16 cellular contexts compared by ENCODE assay signal in genomic region chr12:2650261-2651060, GRCh38.
DNase-seq lines count a peak whose midpoint lies in the region; ATAC-seq and TF ChIP-seq lines count a peak whose summit lies in the region.
"Had no signal": no experiment of that assay in that cellular context is flagged by ENCODE, and none has a peak within 500 bp of the region (broad histone marks: within the 10 kb centered on the region; RNA-seq: fewer than 3 reads in every experiment).

No MANE protein-coding gene starts in this region.

- peak overlapping the region; percentile 32 for H2BK15ac ChIP-seq in neuronal stem cell (ENCODE audit: low read length)

- no peak overlapping the region for H3K4me3 ChIP-seq in neuronal stem cell (ENCODE audit: low read length in 2 of 2)
- H3K4me3 ChIP-seq in transverse colon: no peak overlapping the region
- H3K4me3 ChIP-seq: GM23248 had no signal

- H3K27ac ChIP-seq in foreskin keratinocyte: no peak overlapping the region
- H3K27ac ChIP-seq in neuronal stem cell (replicated peaks; ENCODE audit: low read length): no peak overlapping the region
- peak overlapping the region in 1 of 4 donors; percentile 43 for H3K27ac ChIP-seq in transverse colon
- H3K27ac ChIP-seq: GM23248 had no signal

- no peak overlapping the region for H3K14ac ChIP-seq in neuronal stem cell (ENCODE audit: low read length)

- CTCF ChIA-PET in WTC11 (lab: Charles Lee): interaction anchor here (1.6 to 1.8 kb wide), 3 partner anchors 10 to 134 kb away, joined by 4 to 16 read pairs (median 8); no protein-coding TSS in a partner anchor

- POLR2A ChIA-PET in WTC11 (lab: Charles Lee): no interaction called here

- in situ Hi-C loops in transverse colon (cut with MboI; ENCODE audit: low pct_ligation_motif_present in 1 of 4, low pct_unique_long_range_greater_than_20kb in 1 of 4, low sequenced_read_pairs in 3 of 4) (no loop called here), GM13977 (cut with MboI; ENCODE audit: low pct_unique_long_range_greater_than_20kb, low sequenced_read_pairs, unreplicated experiment) (no loop called here)

- no peak overlapping the region for H2AFZ ChIP-seq in neuronal stem cell (ENCODE audit: low read length)
- H2AFZ ChIP-seq: GM23248 had no signal

- no CpG with 5 or more reads among the region's 17 CpGs for WGBS in neuronal stem cell (ENCODE audit: extremely low coverage in 2 of 2, insufficient read length in 2 of 2, insufficient replicate concordance in 1 of 2), 2 donors
- WGBS in transverse colon (ENCODE audit: low coverage in 1 of 2), 2 donors: 62 to 66% methylated on average over 6 to 17 of the region's 17 CpGs

- TF ChIP-seq EP300 in transverse colon (IDR thresholded peaks at IDR 0.05; ENCODE audit: low read depth): no peak

- H3K18ac ChIP-seq in neuronal stem cell (ENCODE audit: low read length): peak overlapping the region; percentile 58

- H4K91ac ChIP-seq in neuronal stem cell (ENCODE audit: low read depth, low read length, poor library complexity): no peak overlapping the region

- no peak for TF ChIP-seq POLR2A in transverse colon (IDR thresholded peaks at IDR 0.05)

- H3K27me3 ChIP-seq in foreskin keratinocyte (peaks cover 3% of the 10 kb centered on the region), neuronal stem cell (ENCODE audit: control insufficient read depth in 3 of 3, insufficient read depth in 3 of 3, low read depth in 1 of 3, low read length in 3 of 3) (peaks cover 0 to 33% (median 0%) of the 10 kb centered on the region in 3 experiments), transverse colon (no peaks in the 10 kb centered on the region)

- H3K79me1 ChIP-seq in neuronal stem cell (ENCODE audit: low read depth, low read length): peaks cover 2% of the 10 kb centered on the region

- no peak overlapping the region for H2BK120ac ChIP-seq in neuronal stem cell (ENCODE audit: low read depth, low read length)

- no peaks in the 10 kb centered on the region for H3K36me3 ChIP-seq in neuronal stem cell (replicated peaks in 1 of 2; ENCODE audit: control insufficient read depth in 2 of 2, insufficient read depth in 2 of 2, low read length in 2 of 2)
- peaks cover 0 to under 1% (median 0%) of the 10 kb centered on the region in 4 donors for H3K36me3 ChIP-seq in transverse colon

- H3K4ac ChIP-seq in neuronal stem cell (ENCODE audit: low read length): no peak overlapping the region

- H3K36me3 Mint-ChIP-seq in WTC11: no peaks in the 10 kb centered on the region

- no peak for TF ChIP-seq CTCF in WTC11 (IDR thresholded peaks at IDR 0.05)
- no peak for TF ChIP-seq CTCF in foreskin keratinocyte (conservative IDR thresholded peaks at IDR 0.05)
- no peak for TF ChIP-seq CTCF in transverse colon (IDR thresholded peaks at IDR 0.05)
- no peak for TF ChIP-seq CTCF in GM13977 (IDR thresholded peaks at IDR 0.05; ENCODE audit: extremely low read depth, insufficient read depth, missing control alignments)

- H3K4me1 ChIP-seq in foreskin keratinocyte: no peaks in the 10 kb centered on the region
- peaks cover 0 to 4% of the 10 kb centered on the region in 2 donors for H3K4me1 ChIP-seq in neuronal stem cell (ENCODE audit: control insufficient read depth in 2 of 2, insufficient read depth in 1 of 2, low read depth in 1 of 2, low read length in 2 of 2)
- no peaks in the 10 kb centered on the region for H3K4me1 ChIP-seq in transverse colon

- intact Hi-C loops in transverse colon (cut with DNase I; ENCODE audit: low total_unique reads): no loop called here

- H2BK12ac ChIP-seq in neuronal stem cell (ENCODE audit: low read length): no peak overlapping the region

- peak; percentile 10 for DNase-seq in WTC11 (ENCODE audit: low spot score)
- DNase-seq in foreskin keratinocyte: no peak
- no peak for DNase-seq in neuronal stem cell (ENCODE audit: low spot score)
- DNase-seq in transverse colon: peak; percentile 5
- DNase-seq in NCI-H345 (lab: John Stamatoyannopoulos, UW): no peak
- DNase-seq in GOT3 (lab: John Stamatoyannopoulos, UW): no peak
- no peak for DNase-seq in LoVo (ENCODE audit: low spot score)
- no peak for DNase-seq in GM13977 (ENCODE audit: low spot score)
- DNase-seq: DMS53, GM23248, NCI-H1417, NCI-H2081, NCI-H2227 treated with DMSO at 0.1 percent for 48 hours, NCI-H524 treated with DMSO at 0.1 percent for 48 hours, SHP77 had no signal

- H3K23ac ChIP-seq in neuronal stem cell (ENCODE audit: low read depth, low read length, poor library complexity): no peak overlapping the region

- H3K4me3 Mint-ChIP-seq in WTC11: no peak overlapping the region
- H3K4me3 Mint-ChIP-seq: CD4-positive, alpha-beta T cell had no signal

- H3K4me1 Mint-ChIP-seq in WTC11: no peaks in the 10 kb centered on the region

- no peaks in the 10 kb centered on the region for H3K27me3 Mint-ChIP-seq in WTC11 (ENCODE audit: low read depth)

- no peak overlapping the region for H4K8ac ChIP-seq in neuronal stem cell (ENCODE audit: low read depth, low read length)

- H2AK5ac ChIP-seq in neuronal stem cell (ENCODE audit: low read depth, low read length): no peak overlapping the region

- no peak overlapping the region for H3K27ac Mint-ChIP-seq in WTC11
- H3K27ac Mint-ChIP-seq: CD4-positive, alpha-beta T cell had no signal

- no peak for ATAC-seq in WTC11
- ATAC-seq in foreskin keratinocyte: peak; percentile 7

- no peak overlapping the region for H3K9ac ChIP-seq in neuronal stem cell (ENCODE audit: low read depth, low read length, poor library complexity)
- H3K9ac ChIP-seq: GM23248 had no signal

- no peak overlapping the region for H3K4me2 ChIP-seq in neuronal stem cell (ENCODE audit: insufficient read depth, low read length, poor library complexity, severe bottlenecking)

- H2BK5ac ChIP-seq in neuronal stem cell (ENCODE audit: low read length): no peak overlapping the region

- no peaks in the 10 kb centered on the region for H3K9me3 Mint-ChIP-seq in WTC11
- H3K9me3 Mint-ChIP-seq: CD4-positive, alpha-beta T cell had no signal

- H3K9me3 ChIP-seq in neuronal stem cell (replicated peaks in 1 of 2; ENCODE audit: control insufficient read depth in 2 of 2, insufficient read depth in 1 of 2, low read depth in 1 of 2, low read length in 2 of 2) (no peaks in the 10 kb centered on the region), transverse colon (no peaks in the 10 kb centered on the region)

TF ChIP-seq in WTC11, 78 proteins besides CTCF, POLR2A, EP300 and RAD21 (continues in another document):
- TF ChIP-seq HMGA2 (CRISPR knock-in tag; IDR thresholded peaks at IDR 0.05) (no peak), GTF2I (CRISPR knock-in tag; conservative IDR thresholded peaks at IDR 0.05) (no peak), ZNF219 (CRISPR knock-in tag; IDR thresholded peaks at IDR 0.05; ENCODE audit: borderline replicate concordance) (no peak), CBFB (CRISPR knock-in tag; IDR thresholded peaks at IDR 0.05; ENCODE audit: low read depth) (no peak), E2F4 (CRISPR knock-in tag; IDR thresholded peaks at IDR 0.05; ENCODE audit: borderline replicate concordance, low read depth) (no peak), E2F1 (CRISPR knock-in tag; IDR thresholded peaks at IDR 0.05) (no peak), AR (CRISPR knock-in tag; IDR thresholded peaks at IDR 0.05) (no peak), SMAD3 (CRISPR knock-in tag; IDR thresholded peaks at IDR 0.05; ENCODE audit: borderline replicate concordance) (no peak)

Comparison
In these comparisons a context has a peak if more than half of its experiments do, and no peak if none do; other contexts are left out.
1. DNase-seq: peak in WTC11 (single experiment) and transverse colon (single experiment); none in foreskin keratinocyte (0 of 2), neuronal stem cell (single experiment), NCI-H345 (single experiment), GOT3 (single experiment), LoVo (single experiment) and GM13977 (single experiment).